1 cellular context compared by ENCODE assay signal in the genomic region with DNA sequence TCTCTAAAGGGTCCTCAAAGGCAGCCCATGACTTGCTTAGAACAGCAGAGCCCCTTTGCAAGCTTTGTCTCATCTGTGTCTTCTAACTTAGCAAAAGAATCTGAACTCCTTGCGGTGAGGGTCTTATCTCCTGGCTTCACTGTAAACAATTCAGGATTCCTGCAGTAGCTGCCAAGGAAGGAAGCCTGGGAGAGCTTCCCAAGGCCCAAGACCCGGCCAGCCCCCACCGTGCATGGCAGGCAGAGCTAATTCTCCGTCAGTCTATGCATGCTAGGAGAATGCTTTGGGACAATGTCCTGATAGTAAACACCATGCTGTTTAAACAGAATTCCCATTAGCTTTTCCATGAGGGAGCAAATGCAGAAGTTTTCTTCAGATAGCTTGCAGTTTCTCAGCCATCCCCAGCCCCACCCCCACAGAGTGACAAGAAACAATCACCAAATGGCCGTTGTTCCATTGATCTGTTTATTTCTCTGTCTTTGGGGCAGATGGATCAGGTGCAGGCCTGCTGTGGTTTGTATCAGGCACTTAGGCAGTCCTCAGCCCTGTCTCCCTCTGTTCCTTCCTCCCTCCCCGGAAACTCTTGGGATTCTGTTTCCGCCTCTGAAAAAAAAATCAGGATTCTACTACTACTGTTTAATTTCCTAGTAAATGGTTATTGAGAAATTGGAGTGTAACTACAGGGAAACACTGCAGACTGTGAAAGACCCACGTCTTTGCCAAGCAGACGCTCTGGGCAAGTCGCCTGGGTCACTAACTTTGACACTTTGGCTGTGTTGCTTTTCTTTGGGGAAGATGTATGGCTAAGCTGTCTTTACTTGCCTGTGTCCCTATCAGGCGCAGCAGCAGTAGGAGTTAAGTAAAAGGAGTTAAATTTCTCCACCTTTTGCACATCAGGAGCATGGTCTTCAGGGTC.
TF ChIP-seq lines count a peak whose summit lies in the region.

No MANE protein-coding gene starts in this region.

TF ChIP-seq in GM23338, 12 proteins besides CTCF, POLR2A, EP300 and RAD21 (continued from another document):
- TF ChIP-seq STAT1 (IDR thresholded peaks at IDR 0.05; ENCODE audit: unreplicated experiment): no peak
- TF ChIP-seq, protein P1, sequence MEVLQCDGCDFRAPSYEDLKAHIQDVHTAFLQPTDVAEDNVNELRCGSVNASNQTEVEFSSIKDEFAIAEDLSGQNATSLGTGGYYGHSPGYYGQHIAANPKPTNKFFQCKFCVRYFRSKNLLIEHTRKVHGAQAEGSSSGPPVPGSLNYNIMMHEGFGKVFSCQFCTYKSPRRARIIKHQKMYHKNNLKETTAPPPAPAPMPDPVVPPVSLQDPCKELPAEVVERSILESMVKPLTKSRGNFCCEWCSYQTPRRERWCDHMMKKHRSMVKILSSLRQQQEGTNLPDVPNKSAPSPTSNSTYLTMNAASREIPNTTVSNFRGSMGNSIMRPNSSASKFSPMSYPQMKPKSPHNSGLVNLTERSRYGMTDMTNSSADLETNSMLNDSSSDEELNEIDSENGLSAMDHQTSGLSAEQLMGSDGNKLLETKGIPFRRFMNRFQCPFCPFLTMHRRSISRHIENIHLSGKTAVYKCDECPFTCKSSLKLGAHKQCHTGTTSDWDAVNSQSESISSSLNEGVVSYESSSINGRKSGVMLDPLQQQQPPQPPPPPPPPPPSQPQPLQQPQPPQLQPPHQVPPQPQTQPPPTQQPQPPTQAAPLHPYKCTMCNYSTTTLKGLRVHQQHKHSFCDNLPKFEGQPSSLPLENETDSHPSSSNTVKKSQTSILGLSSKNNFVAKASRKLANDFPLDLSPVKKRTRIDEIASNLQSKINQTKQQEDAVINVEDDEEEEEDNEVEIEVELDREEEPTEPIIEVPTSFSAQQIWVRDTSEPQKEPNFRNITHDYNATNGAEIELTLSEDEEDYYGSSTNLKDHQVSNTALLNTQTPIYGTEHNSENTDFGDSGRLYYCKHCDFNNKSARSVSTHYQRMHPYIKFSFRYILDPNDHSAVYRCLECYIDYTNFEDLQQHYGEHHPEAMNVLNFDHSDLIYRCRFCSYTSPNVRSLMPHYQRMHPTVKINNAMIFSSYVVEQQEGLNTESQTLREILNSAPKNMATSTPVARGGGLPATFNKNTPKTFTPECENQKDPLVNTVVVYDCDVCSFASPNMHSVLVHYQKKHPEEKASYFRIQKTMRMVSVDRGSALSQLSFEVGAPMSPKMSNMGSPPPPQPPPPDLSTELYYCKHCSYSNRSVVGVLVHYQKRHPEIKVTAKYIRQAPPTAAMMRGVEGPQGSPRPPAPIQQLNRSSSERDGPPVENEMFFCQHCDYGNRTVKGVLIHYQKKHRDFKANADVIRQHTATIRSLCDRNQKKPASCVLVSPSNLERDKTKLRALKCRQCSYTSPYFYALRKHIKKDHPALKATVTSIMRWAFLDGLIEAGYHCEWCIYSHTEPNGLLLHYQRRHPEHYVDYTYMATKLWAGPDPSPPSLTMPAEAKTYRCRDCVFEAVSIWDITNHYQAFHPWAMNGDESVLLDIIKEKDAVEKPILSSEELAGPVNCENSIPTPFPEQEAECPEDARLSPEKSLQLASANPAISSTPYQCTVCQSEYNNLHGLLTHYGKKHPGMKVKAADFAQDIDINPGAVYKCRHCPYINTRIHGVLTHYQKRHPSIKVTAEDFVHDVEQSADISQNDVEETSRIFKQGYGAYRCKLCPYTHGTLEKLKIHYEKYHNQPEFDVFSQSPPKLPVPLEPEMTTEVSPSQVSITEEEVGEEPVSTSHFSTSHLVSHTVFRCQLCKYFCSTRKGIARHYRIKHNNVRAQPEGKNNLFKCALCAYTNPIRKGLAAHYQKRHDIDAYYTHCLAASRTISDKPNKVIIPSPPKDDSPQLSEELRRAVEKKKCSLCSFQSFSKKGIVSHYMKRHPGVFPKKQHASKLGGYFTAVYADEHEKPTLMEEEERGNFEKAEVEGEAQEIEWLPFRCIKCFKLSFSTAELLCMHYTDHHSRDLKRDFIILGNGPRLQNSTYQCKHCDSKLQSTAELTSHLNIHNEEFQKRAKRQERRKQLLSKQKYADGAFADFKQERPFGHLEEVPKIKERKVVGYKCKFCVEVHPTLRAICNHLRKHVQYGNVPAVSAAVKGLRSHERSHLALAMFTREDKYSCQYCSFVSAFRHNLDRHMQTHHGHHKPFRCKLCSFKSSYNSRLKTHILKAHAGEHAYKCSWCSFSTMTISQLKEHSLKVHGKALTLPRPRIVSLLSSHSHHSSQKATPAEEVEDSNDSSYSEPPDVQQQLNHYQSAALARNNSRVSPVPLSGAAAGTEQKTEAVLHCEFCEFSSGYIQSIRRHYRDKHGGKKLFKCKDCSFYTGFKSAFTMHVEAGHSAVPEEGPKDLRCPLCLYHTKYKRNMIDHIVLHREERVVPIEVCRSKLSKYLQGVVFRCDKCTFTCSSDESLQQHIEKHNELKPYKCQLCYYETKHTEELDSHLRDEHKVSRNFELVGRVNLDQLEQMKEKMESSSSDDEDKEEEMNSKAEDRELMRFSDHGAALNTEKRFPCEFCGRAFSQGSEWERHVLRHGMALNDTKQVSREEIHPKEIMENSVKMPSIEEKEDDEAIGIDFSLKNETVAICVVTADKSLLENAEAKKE (CRISPR knock-in tag; IDR thresholded peaks at IDR 0.05): no peak
- no peak for TF ChIP-seq EZH2phosphoT487 (IDR thresholded peaks at IDR 0.05; ENCODE audit: unreplicated experiment)
- no peak for TF ChIP-seq EZH2 (IDR thresholded peaks at IDR 0.05; ENCODE audit: low read depth, unreplicated experiment)
- no peak for TF ChIP-seq ZNF331 (CRISPR knock-in tag; IDR thresholded peaks at IDR 0.05; ENCODE audit: low read depth)
- TF ChIP-seq ZNF114 (CRISPR knock-in tag; IDR thresholded peaks at IDR 0.05): no peak
TF ChIP-seq in GM23338: peak in this region for 0.
